In genomic region chr2:230739961-230740360, GRCh38 we compare ENCODE assay signal across 24 cellular contexts. TPM values are rescaled to one million over a fixed set of nuclear protein-coding genes. Genes with fewer than 3 reads are reported as not detected.
DNase-seq lines count a peak whose midpoint lies in the region; ATAC-seq and TF ChIP-seq lines count a peak whose summit lies in the region.
"Had no signal": no experiment of that assay in that cellular context is flagged by ENCODE, and none has a peak within 500 bp of the region (broad histone marks: within the 10 kb centered on the region; RNA-seq: fewer than 3 reads in every experiment).

No MANE protein-coding gene starts in this region.

- H3K9me3 Mint-ChIP-seq in activated CD4-positive, alpha-beta T cell treated with anti-CD3 and anti-CD28 coated beads, Interleukin-2, amount 10 ng/mL, durations not matched to agents 24 days and 14 days: no peaks in the 10 kb centered on the region
- H3K9me3 Mint-ChIP-seq in activated T-helper 1 cell treated with anti-CD3 and anti-CD28 coated beads, Interleukin-12 subunit alpha, Interleukin-12 subunit beta, Interleukin-2, Interleukin-4 antibody, amounts not matched to agents 30 ng/mL and 10 ng/mL and 1 ng/mL, durations not matched to agents 14 hours and 24 hours and 36 hours: no peaks in the 10 kb centered on the region
- H3K9me3 Mint-ChIP-seq in progenitor cell of endocrine pancreas (ENCODE audit: low read depth): no peaks in the 10 kb centered on the region
- H3K9me3 Mint-ChIP-seq in stimulated activated naive B cell treated with anti-CD40 and anti-IgM and Interleukin-4, amounts not matched to agents 10 μg/mL and 1 μg/mL and 100 μg/mL, for 72 hours: no peaks in the 10 kb centered on the region
- H3K9me3 Mint-ChIP-seq: nephron progenitor cell had no signal

- no peak overlapping the region for H3K4me3 Mint-ChIP-seq in activated CD4-positive, alpha-beta T cell treated with anti-CD3 and anti-CD28 coated beads, Interleukin-2, amount 10 ng/mL, durations not matched to agents 24 days and 14 days
- H3K4me3 Mint-ChIP-seq in activated T-helper 1 cell treated with anti-CD3 and anti-CD28 coated beads, Interleukin-12 subunit alpha, Interleukin-12 subunit beta, Interleukin-2, Interleukin-4 antibody, amounts not matched to agents 30 ng/mL and 10 ng/mL and 1 ng/mL, durations not matched to agents 14 hours and 24 hours and 36 hours: no peak overlapping the region
- peak overlapping the region; percentile 4 for H3K4me3 Mint-ChIP-seq in progenitor cell of endocrine pancreas (ENCODE audit: low read depth)
- H3K4me3 Mint-ChIP-seq in stimulated activated naive B cell treated with anti-CD40 and anti-IgM and Interleukin-4, amounts not matched to agents 10 μg/mL and 1 μg/mL and 100 μg/mL, for 72 hours: no peak overlapping the region
- H3K4me3 Mint-ChIP-seq: activated CD8-positive, alpha-beta T cell treated with anti-CD3 and anti-CD28 coated beads, Interleukin-2, amount 10 ng/mL, durations not matched to agents 7 days and 5 days; nephron progenitor cell had no signal

- H3K36me3 Mint-ChIP-seq in activated CD4-positive, alpha-beta T cell treated with anti-CD3 and anti-CD28 coated beads, Interleukin-2, amount 10 ng/mL, durations not matched to agents 24 days and 14 days (ENCODE audit: low read depth): peaks cover 52% of the 10 kb centered on the region
- H3K36me3 Mint-ChIP-seq in activated T-helper 1 cell treated with anti-CD3 and anti-CD28 coated beads, Interleukin-12 subunit alpha, Interleukin-12 subunit beta, Interleukin-2, Interleukin-4 antibody, amounts not matched to agents 30 ng/mL and 10 ng/mL and 1 ng/mL, durations not matched to agents 14 hours and 24 hours and 36 hours (ENCODE audit: low read depth): peaks cover 36% of the 10 kb centered on the region
- peaks cover 4% of the 10 kb centered on the region for H3K36me3 Mint-ChIP-seq in progenitor cell of endocrine pancreas (ENCODE audit: insufficient read depth)
- peaks cover 8 to 24% of the 10 kb centered on the region in 2 donors for H3K36me3 Mint-ChIP-seq in stimulated activated naive B cell treated with anti-CD40 and anti-IgM and Interleukin-4, amounts not matched to agents 10 μg/mL and 1 μg/mL and 100 μg/mL, for 72 hours

- TF ChIP-seq CTCF in progenitor cell of endocrine pancreas (IDR thresholded peaks at IDR 0.05; ENCODE audit: unreplicated experiment): no peak

- DNase-seq in activated CD4-positive, alpha-beta T cell treated with anti-CD3 and anti-CD28 coated beads, Interleukin-2, amount 10 ng/mL, durations not matched to agents 24 days and 14 days: no peak
- DNase-seq in activated CD4-positive, alpha-beta T cell treated with anti-CD3 and anti-CD28 coated beads for 4 hours: no peak
- DNase-seq in ELR (ENCODE audit: low read depth) (peak; percentile 29), progenitor cell of endocrine pancreas (ENCODE audit: low spot score, unreplicated experiment) (no peak), hippocampal formation (lab: John Stamatoyannopoulos, UW) (no peak)
- no peak for DNase-seq in activated T-helper 1 cell treated with anti-CD3 and anti-CD28 coated beads, Interleukin-12 subunit alpha, Interleukin-12 subunit beta, Interleukin-2, Interleukin-4 antibody, amounts not matched to agents 30 ng/mL and 10 ng/mL and 1 ng/mL, durations not matched to agents 14 hours and 24 hours and 36 hours (ENCODE audit: low spot score)
- no peak for DNase-seq in stimulated activated naive B cell treated with anti-CD40 and anti-IgM and Interleukin-4, amounts not matched to agents 10 μg/mL and 1 μg/mL and 100 μg/mL, for 72 hours
- DNase-seq in stimulated activated CD8-positive, alpha-beta memory T cell treated with anti-CD3 and anti-CD28 coated beads, Interleukin-4, amount 100 ng/mL, for 48 hours: no peak
- DNase-seq: activated CD8-positive, alpha-beta T cell treated with anti-CD3 and anti-CD28 coated beads, Interleukin-2, amount 10 ng/mL, durations not matched to agents 7 days and 5 days; activated gamma-delta T cell; adrenal gland; DMS 273 treated with DMSO at 0.1 percent for 48 hours; foreskin melanocyte; heart left ventricle; KBM-7; kidney glomerular epithelial cell; NCI-H1105 treated with DMSO at 0.1 percent for 48 hours; NCI-H187 treated with DMSO at 0.1 percent for 48 hours; NCI-H2171; nephron progenitor cell; ovary; small intestine; stimulated activated naive CD8-positive, alpha-beta T cell treated with anti-CD3 and anti-CD28 coated beads, Interleukin-15, Interleukin-2, amounts not matched to agents 100 U/mL and 50 U/mL, for 24 hours had no signal

- intact Hi-C loops in activated CD4-positive, alpha-beta T cell treated with anti-CD3 and anti-CD28 coated beads, Interleukin-2, amount 10 ng/mL, durations not matched to agents 24 days and 14 days (cut with micrococcal nuclease): no loop called here
- intact Hi-C loops in activated T-helper 1 cell treated with anti-CD3 and anti-CD28 coated beads, Interleukin-12 subunit alpha, Interleukin-12 subunit beta, Interleukin-2, Interleukin-4 antibody, amounts not matched to agents 30 ng/mL and 10 ng/mL and 1 ng/mL, durations not matched to agents 14 hours and 24 hours and 36 hours (cut with micrococcal nuclease): loop anchor here (1.0 kb wide), 1 partner anchor 10 kb away; no protein-coding TSS in a partner anchor

- no peak for ATAC-seq in stimulated activated naive B cell treated with anti-CD40 and anti-IgM and Interleukin-4, amounts not matched to agents 10 μg/mL and 1 μg/mL and 100 μg/mL, for 72 hours (replicated peaks)
- ATAC-seq: activated CD8-positive, alpha-beta T cell treated with anti-CD3 and anti-CD28 coated beads, Interleukin-2, amount 10 ng/mL, durations not matched to agents 7 days and 5 days; GM12878; heart left ventricle; stimulated activated naive CD8-positive, alpha-beta T cell treated with anti-CD3 and anti-CD28 coated beads, Interleukin-15, Interleukin-2, amounts not matched to agents 100 U/mL and 50 U/mL, for 24 hours had no signal

- H3K27me3 Mint-ChIP-seq in activated CD4-positive, alpha-beta T cell treated with anti-CD3 and anti-CD28 coated beads, Interleukin-2, amount 10 ng/mL, durations not matched to agents 24 days and 14 days: no peaks in the 10 kb centered on the region
- no peaks in the 10 kb centered on the region for H3K27me3 Mint-ChIP-seq in activated T-helper 1 cell treated with anti-CD3 and anti-CD28 coated beads, Interleukin-12 subunit alpha, Interleukin-12 subunit beta, Interleukin-2, Interleukin-4 antibody, amounts not matched to agents 30 ng/mL and 10 ng/mL and 1 ng/mL, durations not matched to agents 14 hours and 24 hours and 36 hours (ENCODE audit: insufficient read depth)
- H3K27me3 Mint-ChIP-seq in progenitor cell of endocrine pancreas: no peaks in the 10 kb centered on the region
- H3K27me3 Mint-ChIP-seq in stimulated activated naive B cell treated with anti-CD40 and anti-IgM and Interleukin-4, amounts not matched to agents 10 μg/mL and 1 μg/mL and 100 μg/mL, for 72 hours: no peaks in the 10 kb centered on the region

- H3K27ac Mint-ChIP-seq in activated CD4-positive, alpha-beta T cell treated with anti-CD3 and anti-CD28 coated beads, Interleukin-2, amount 10 ng/mL, durations not matched to agents 24 days and 14 days: peak overlapping the region; percentile 49
- peak overlapping the region; percentile 61 for H3K27ac Mint-ChIP-seq in activated T-helper 1 cell treated with anti-CD3 and anti-CD28 coated beads, Interleukin-12 subunit alpha, Interleukin-12 subunit beta, Interleukin-2, Interleukin-4 antibody, amounts not matched to agents 30 ng/mL and 10 ng/mL and 1 ng/mL, durations not matched to agents 14 hours and 24 hours and 36 hours
- peak overlapping the region; percentile 79 for H3K27ac Mint-ChIP-seq in progenitor cell of endocrine pancreas
- no peak overlapping the region for H3K27ac Mint-ChIP-seq in stimulated activated naive B cell treated with anti-CD40 and anti-IgM and Interleukin-4, amounts not matched to agents 10 μg/mL and 1 μg/mL and 100 μg/mL, for 72 hours
- H3K27ac Mint-ChIP-seq: activated CD8-positive, alpha-beta T cell treated with anti-CD3 and anti-CD28 coated beads, Interleukin-2, amount 10 ng/mL, durations not matched to agents 7 days and 5 days had no signal

- peaks cover 47% of the 10 kb centered on the region for H3K4me1 Mint-ChIP-seq in activated CD4-positive, alpha-beta T cell treated with anti-CD3 and anti-CD28 coated beads, Interleukin-2, amount 10 ng/mL, durations not matched to agents 24 days and 14 days
- peaks cover 69% of the 10 kb centered on the region for H3K4me1 Mint-ChIP-seq in activated T-helper 1 cell treated with anti-CD3 and anti-CD28 coated beads, Interleukin-12 subunit alpha, Interleukin-12 subunit beta, Interleukin-2, Interleukin-4 antibody, amounts not matched to agents 30 ng/mL and 10 ng/mL and 1 ng/mL, durations not matched to agents 14 hours and 24 hours and 36 hours (ENCODE audit: low read depth)
- peaks cover 41% of the 10 kb centered on the region for H3K4me1 Mint-ChIP-seq in progenitor cell of endocrine pancreas (ENCODE audit: low read depth)
- H3K4me1 Mint-ChIP-seq in stimulated activated naive B cell treated with anti-CD40 and anti-IgM and Interleukin-4, amounts not matched to agents 10 μg/mL and 1 μg/mL and 100 μg/mL, for 72 hours: peaks cover 21 to 39% of the 10 kb centered on the region in 2 donors

RNA-seq across cellular contexts. Expression of gene CAB39, which starts 27.3 kb away (rescaled TPM):
- total RNA-seq in activated CD4-positive, alpha-beta T cell treated with anti-CD3 and anti-CD28 coated beads, Interleukin-2, amount 10 ng/mL, durations not matched to agents 24 days and 14 days: 166 and 168 TPM in 2 replicates
- total RNA-seq in activated T-helper 1 cell treated with anti-CD3 and anti-CD28 coated beads, Interleukin-12 subunit alpha, Interleukin-12 subunit beta, Interleukin-2, Interleukin-4 antibody, amounts not matched to agents 30 ng/mL and 10 ng/mL and 1 ng/mL, durations not matched to agents 14 hours and 24 hours and 36 hours: 168 and 170 TPM in 2 replicates
- 44.1 and 49.0 TPM in 2 replicates for total RNA-seq in progenitor cell of endocrine pancreas
